In the genomic region with DNA sequence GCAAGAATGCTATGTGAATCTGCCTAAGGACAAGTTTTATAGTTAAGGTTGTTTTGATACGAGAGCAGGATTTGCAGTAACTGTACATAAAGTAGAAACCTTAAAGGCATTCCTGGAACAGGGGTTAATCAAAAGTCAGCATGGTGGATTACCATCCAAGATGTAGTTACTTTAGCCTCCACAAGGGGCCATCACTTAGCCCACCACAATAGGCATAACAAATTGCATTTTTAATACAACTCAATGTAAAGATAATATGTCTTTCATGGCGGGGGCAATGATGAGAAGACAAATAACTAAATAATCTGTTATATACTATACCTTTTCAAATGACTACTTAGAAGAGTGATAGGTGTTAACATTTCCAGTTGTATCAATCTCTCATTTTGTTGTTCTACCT, we compare ENCODE assay signal across 11 cellular contexts.
DNase-seq lines count a peak whose midpoint lies in the region; ATAC-seq and TF ChIP-seq lines count a peak whose summit lies in the region.
"Had no signal": no experiment of that assay in that cellular context is flagged by ENCODE, and none has a peak within 500 bp of the region (broad histone marks: within the 10 kb centered on the region; RNA-seq: fewer than 3 reads in every experiment).

No MANE protein-coding gene starts in this region.

- H3K4me2 ChIP-seq in Loucy (ENCODE audit: low read depth, low read length, poor library complexity, severe bottlenecking) (no peak overlapping the region), neural progenitor cell (no peak overlapping the region)

- H3K9me3 Mint-ChIP-seq in neural progenitor cell: peaks cover 1% of the 10 kb centered on the region

- H3K4me3 ChIP-seq in Loucy (ENCODE audit: low read length, poor library complexity, severe bottlenecking) (no peak overlapping the region), cardiac fibroblast (replicated peaks in 1 of 2; ENCODE audit: low read depth in 2 of 2, low read length in 2 of 2) (no peak overlapping the region), neural progenitor cell (no peak overlapping the region), prostate gland (no peak overlapping the region)
- H3K4me3 ChIP-seq: spleen had no signal

- H3K9me3 ChIP-seq in Loucy (ENCODE audit: insufficient read depth, low read depth, low read length): no peaks in the 10 kb centered on the region
- H3K9me3 ChIP-seq in neural progenitor cell (ENCODE audit: low read depth): no peaks in the 10 kb centered on the region
- no peaks in the 10 kb centered on the region for H3K9me3 ChIP-seq in prostate gland

- ATAC-seq in GM19023 (IDR thresholded peaks at IDR 0.05; ENCODE audit: unreplicated experiment): no peak

- intact Hi-C loops in prostate gland (cut with DNase I): no loop called here

- TF ChIP-seq CTCF in GM12874 (IDR thresholded peaks at IDR 0.05; ENCODE audit: insufficient read depth, low read depth, low read length) (peak; percentile 3; the same call in 1 of the 2 replicates), Loucy (conservative IDR thresholded peaks at IDR 0.05; ENCODE audit: low read length) (peak; percentile 30), cardiac fibroblast (IDR thresholded peaks at IDR 0.05; ENCODE audit: low read depth, low read length) (peak; percentile 43), neural progenitor cell (IDR thresholded peaks at IDR 0.05) (peak; percentile 44), prostate gland (IDR thresholded peaks at IDR 0.05) (no peak)

- H3K36me3 Mint-ChIP-seq in neural progenitor cell: no peaks in the 10 kb centered on the region

- H3K27me3 ChIP-seq in Loucy (ENCODE audit: insufficient read depth, low read length, poor library complexity, severe bottlenecking) (no peaks in the 10 kb centered on the region), neural progenitor cell (no peaks in the 10 kb centered on the region), prostate gland (replicated peaks; ENCODE audit: insufficient read depth) (no peaks in the 10 kb centered on the region)
- H3K27me3 ChIP-seq: spleen had no signal

- no peak overlapping the region for H3K9ac ChIP-seq in Loucy (ENCODE audit: low read depth, low read length, poor library complexity, severe bottlenecking)
- H3K9ac ChIP-seq in neural progenitor cell: no peak overlapping the region

- H2AFZ ChIP-seq in Loucy (ENCODE audit: low read length) (no peak overlapping the region), neural progenitor cell (replicated peaks) (no peak overlapping the region)

- no peaks in the 10 kb centered on the region for H3K4me1 ChIP-seq in Loucy (ENCODE audit: insufficient read depth, low read length, poor library complexity, severe bottlenecking)
- no peaks in the 10 kb centered on the region for H3K4me1 ChIP-seq in neural progenitor cell
- H3K4me1 ChIP-seq in prostate gland (replicated peaks): no peaks in the 10 kb centered on the region
- H3K4me1 ChIP-seq: spleen had no signal

- 79% methylated on average over 2 of the region's 2 CpGs for WGBS in prostate gland

- H4K20me1 ChIP-seq in Loucy (ENCODE audit: insufficient read depth, low read length, poor library complexity, severe bottlenecking) (no peaks in the 10 kb centered on the region), neural progenitor cell (ENCODE audit: low read depth) (no peaks in the 10 kb centered on the region)

- H3K27ac ChIP-seq in neural progenitor cell (no peak overlapping the region), prostate gland (no peak overlapping the region)
- H3K27ac ChIP-seq: spleen had no signal

- peak in 1 of 2 donors; percentile 14 for DNase-seq in cardiac fibroblast (ENCODE audit: low read depth in 2 of 2)
- no peak for DNase-seq in neural progenitor cell (ENCODE audit: low spot score)
- no peak for DNase-seq in hippocampal formation (lab: John Stamatoyannopoulos, UW)
- DNase-seq in prostate gland (ENCODE audit: low spot score): no peak
- DNase-seq: activated CD4-positive, alpha-beta T cell treated with anti-CD3 and anti-CD28 coated beads, Interleukin-2, amount 50 U/mL, for 48 hours; activated naive CD4-positive, alpha-beta T cell treated with anti-CD3 and anti-CD28 coated beads, Interleukin-2, amount 50 U/mL, for 16 hours; NCI-H1105; spleen had no signal

- no peaks in the 10 kb centered on the region for H3K9me2 ChIP-seq in Loucy (replicated peaks; ENCODE audit: low read depth, low read length)

- H3K4me1 Mint-ChIP-seq in neural progenitor cell: no peaks in the 10 kb centered on the region

- no peaks in the 10 kb centered on the region for H3F3A ChIP-seq in Loucy (ENCODE audit: low read depth)
- H3F3A ChIP-seq in neural progenitor cell (ENCODE audit: low read depth): no peaks in the 10 kb centered on the region

- H3K36me3 ChIP-seq in Loucy (ENCODE audit: insufficient read depth, low read length) (no peaks in the 10 kb centered on the region), neural progenitor cell (no peaks in the 10 kb centered on the region), prostate gland (no peaks in the 10 kb centered on the region)
- H3K36me3 ChIP-seq: spleen had no signal

- TF ChIP-seq POLR2A in prostate gland (IDR thresholded peaks at IDR 0.05): no peak

- peaks cover 2% of the 10 kb centered on the region for H3K27me3 Mint-ChIP-seq in neural progenitor cell (ENCODE audit: insufficient read depth, low read depth)

- H3K27ac Mint-ChIP-seq in neural progenitor cell: no peak overlapping the region

- H3K4me3 Mint-ChIP-seq in neural progenitor cell: no peak overlapping the region

- H3K79me2 ChIP-seq in Loucy (ENCODE audit: insufficient read depth, low read length) (no peaks in the 10 kb centered on the region), neural progenitor cell (ENCODE audit: low read depth) (no peaks in the 10 kb centered on the region)

Comparison
In these comparisons a context has a peak if more than half of its experiments do, and no peak if none do; other contexts are left out.
1. CTCF ChIP-seq: peak in GM12874 (single experiment), Loucy (single experiment), cardiac fibroblast (single experiment) and neural progenitor cell (single experiment); none in prostate gland (0 of 4).